ENCODE assay signal across 15 cellular contexts in the genomic region with DNA sequence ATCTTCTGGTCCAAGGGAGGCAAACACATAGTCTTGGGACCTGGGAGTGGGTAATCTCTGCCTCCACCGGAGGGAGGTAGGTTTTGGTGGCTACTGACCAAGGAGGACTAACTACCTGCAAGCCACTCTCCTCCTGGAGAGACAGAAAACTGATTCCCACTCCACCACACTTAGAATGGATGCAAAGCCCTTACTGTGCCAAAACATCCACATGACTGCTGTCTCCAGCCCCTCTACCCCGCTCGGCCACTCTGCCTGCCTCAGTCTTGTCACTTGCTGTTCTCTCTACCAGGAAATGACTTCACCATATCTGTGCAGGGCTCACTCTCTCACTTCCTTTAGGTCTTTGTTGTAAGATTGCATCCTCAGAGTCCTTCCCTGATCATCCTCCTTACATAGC.
DNase-seq lines count a peak whose midpoint lies in the region; ATAC-seq and TF ChIP-seq lines count a peak whose summit lies in the region.
"Had no signal": no experiment of that assay in that cellular context is flagged by ENCODE, and none has a peak within 500 bp of the region (broad histone marks: within the 10 kb centered on the region; RNA-seq: fewer than 3 reads in every experiment).

No MANE protein-coding gene starts in this region.

- peak overlapping the region; percentile 72; the same call in 1 of the 2 replicates for H2AFZ ChIP-seq in GM23338

- DNase-seq in GM23338 (ENCODE audit: low spot score) = no peak
- DNase-seq in activated CD4-positive, alpha-beta T cell treated with anti-CD3 and anti-CD28 coated beads, Interleukin-2, amount 10 ng/mL, durations not matched to agents 24 days and 14 days = peak; percentile 83
- peak; percentile 52 for DNase-seq in activated naive CD4-positive, alpha-beta T cell treated with anti-CD3 and anti-CD28 coated beads, Interleukin-2, amount 10 ng/mL, durations not matched to agents 7 days and 5 days
- peak; percentile 39 for DNase-seq in stimulated activated CD4-positive, alpha-beta T cell treated with anti-CD3 and anti-CD28 coated beads, Interleukin-1b, Interleukin-23, amount 100 ng/mL, for 48 hours
- no peak for DNase-seq in cardiac septum (ENCODE audit: low spot score)
- DNase-seq in NCI-H2029 treated with DMSO at 0.1 percent for 48 hours (lab: John Stamatoyannopoulos, UW) = no peak
- DNase-seq in heart right ventricle = no peak
- no peak for DNase-seq in NCI-H82 treated with DMSO at 0.1 percent for 48 hours (lab: John Stamatoyannopoulos, UW; ENCODE audit: unreplicated experiment)
- DNase-seq: brain microvascular endothelial cell, foreskin melanocyte, NCI-H1048, NCI-H446 treated with DMSO at 0.1 percent for 48 hours, stomach had no signal

- H3K4me1 ChIP-seq in GM23338 (ENCODE audit: insufficient read depth) (no peaks in the 10 kb centered on the region), heart right ventricle (no peaks in the 10 kb centered on the region)
- H3K4me1 ChIP-seq: prostate gland, stomach had no signal

- CTCF ChIA-PET in activated naive CD4-positive, alpha-beta T cell treated with anti-CD3 and anti-CD28 coated beads, Interleukin-2, amount 10 ng/mL, durations not matched to agents 7 days and 5 days (lab: Charles Lee) = no interaction called here

- H3K27me3 ChIP-seq in GM23338 (ENCODE audit: insufficient read depth) (no peaks in the 10 kb centered on the region), heart right ventricle (no peaks in the 10 kb centered on the region)
- H3K27me3 ChIP-seq: brain microvascular endothelial cell, stomach had no signal

- H3K4me1 Mint-ChIP-seq in GM23338 = no peaks in the 10 kb centered on the region; the same call in 2 of the 3 replicates
- H3K4me1 Mint-ChIP-seq in activated CD4-positive, alpha-beta T cell treated with anti-CD3 and anti-CD28 coated beads, Interleukin-2, amount 10 ng/mL, durations not matched to agents 24 days and 14 days = peaks cover 44% of the 10 kb centered on the region
- H3K4me1 Mint-ChIP-seq in activated naive CD4-positive, alpha-beta T cell treated with anti-CD3 and anti-CD28 coated beads, Interleukin-2, amount 10 ng/mL, durations not matched to agents 7 days and 5 days = peaks cover 35% of the 10 kb centered on the region

- 0 out of 2 replicates have a peak, but pooled peaks cover 6% of the 10 kb centered on the region for H3K9me2 ChIP-seq in GM23338 (ENCODE audit: insufficient read depth)

- no peak overlapping the region for H3K27ac ChIP-seq in GM23338 (ENCODE audit: low read depth)
- H3K27ac ChIP-seq in heart right ventricle = peak overlapping the region in 1 of 10 donors; percentile 14
- H3K27ac ChIP-seq: brain microvascular endothelial cell, prostate gland, stomach had no signal

- no peaks in the 10 kb centered on the region for H4K20me1 ChIP-seq in GM23338 (replicated peaks; ENCODE audit: insufficient read depth)

- no peaks in the 10 kb centered on the region for H3K79me2 ChIP-seq in GM23338 (replicated peaks; ENCODE audit: insufficient read depth)

- H3K4me2 ChIP-seq in GM23338 = no peak overlapping the region

- H3K4me3 ChIP-seq in GM23338 (no peak overlapping the region), heart right ventricle (peak overlapping the region in 1 of 10 donors; percentile 29)
- H3K4me3 ChIP-seq: prostate gland, stomach had no signal

- no peak overlapping the region for H3K27ac Mint-ChIP-seq in GM23338
- peak overlapping the region; percentile 94 for H3K27ac Mint-ChIP-seq in activated CD4-positive, alpha-beta T cell treated with anti-CD3 and anti-CD28 coated beads, Interleukin-2, amount 10 ng/mL, durations not matched to agents 24 days and 14 days
- peak overlapping the region; percentile 84 for H3K27ac Mint-ChIP-seq in activated naive CD4-positive, alpha-beta T cell treated with anti-CD3 and anti-CD28 coated beads, Interleukin-2, amount 10 ng/mL, durations not matched to agents 7 days and 5 days

- no peak for TF ChIP-seq CTCF in GM23338 (conservative IDR thresholded peaks at IDR 0.05; ENCODE audit: low read depth in 2 of 2)
- TF ChIP-seq CTCF in heart right ventricle (IDR thresholded peaks at IDR 0.05) = no peak

- H3K36me3 ChIP-seq in GM23338 (ENCODE audit: insufficient read depth) (no peaks in the 10 kb centered on the region), heart right ventricle (no peaks in the 10 kb centered on the region)
- H3K36me3 ChIP-seq: brain microvascular endothelial cell, prostate gland, stomach had no signal

- WGBS in heart right ventricle, 2 donors = 55 to 68% methylated on average over 3 of the region's 3 CpGs

- no peaks in the 10 kb centered on the region; the same call in 2 of the 3 replicates for H3K36me3 Mint-ChIP-seq in GM23338 (ENCODE audit: low read depth)
- peaks cover 28% of the 10 kb centered on the region for H3K36me3 Mint-ChIP-seq in activated CD4-positive, alpha-beta T cell treated with anti-CD3 and anti-CD28 coated beads, Interleukin-2, amount 10 ng/mL, durations not matched to agents 24 days and 14 days (ENCODE audit: low read depth)
- H3K36me3 Mint-ChIP-seq in activated naive CD4-positive, alpha-beta T cell treated with anti-CD3 and anti-CD28 coated beads, Interleukin-2, amount 10 ng/mL, durations not matched to agents 7 days and 5 days = peaks cover 16% of the 10 kb centered on the region

- H3K4me3 Mint-ChIP-seq in GM23338 = no peak overlapping the region
- H3K4me3 Mint-ChIP-seq in activated CD4-positive, alpha-beta T cell treated with anti-CD3 and anti-CD28 coated beads, Interleukin-2, amount 10 ng/mL, durations not matched to agents 24 days and 14 days = peak overlapping the region; percentile 86
- H3K4me3 Mint-ChIP-seq in activated naive CD4-positive, alpha-beta T cell treated with anti-CD3 and anti-CD28 coated beads, Interleukin-2, amount 10 ng/mL, durations not matched to agents 7 days and 5 days = peak overlapping the region; percentile 74

- H3K9me3 Mint-ChIP-seq in GM23338 = no peaks in the 10 kb centered on the region
- H3K9me3 Mint-ChIP-seq in activated CD4-positive, alpha-beta T cell treated with anti-CD3 and anti-CD28 coated beads, Interleukin-2, amount 10 ng/mL, durations not matched to agents 24 days and 14 days = peaks cover 8% of the 10 kb centered on the region
- peaks cover 10% of the 10 kb centered on the region for H3K9me3 Mint-ChIP-seq in activated naive CD4-positive, alpha-beta T cell treated with anti-CD3 and anti-CD28 coated beads, Interleukin-2, amount 10 ng/mL, durations not matched to agents 7 days and 5 days

- H3K9me3 ChIP-seq in heart right ventricle = peaks cover 0 to 12% (median 0%) of the 10 kb centered on the region in 11 donors
- H3K9me3 ChIP-seq: prostate gland, stomach had no signal

- intact Hi-C loops in activated CD4-positive, alpha-beta T cell treated with anti-CD3 and anti-CD28 coated beads, Interleukin-2, amount 10 ng/mL, durations not matched to agents 24 days and 14 days (cut with micrococcal nuclease) = loop anchor here (2.0 kb wide), 2 partner anchors 17 to 245 kb away; no protein-coding TSS in a partner anchor
- intact Hi-C loops in cardiac septum (cut with DNase I) = no loop called here
- intact Hi-C loops in heart right ventricle (cut with DNase I) = no loop called here

- ATAC-seq in GM23338 (no peak), heart right ventricle (no peak)
- ATAC-seq: Panc1 had no signal

- 0 out of 2 replicates have a peak, but pooled peaks cover 3% of the 10 kb centered on the region for H3F3A ChIP-seq in GM23338 (replicated peaks; ENCODE audit: low read depth)

- H3K27me3 Mint-ChIP-seq in GM23338 (ENCODE audit: insufficient read depth, low read depth, poor library complexity) = no peaks in the 10 kb centered on the region
- no peaks in the 10 kb centered on the region for H3K27me3 Mint-ChIP-seq in activated CD4-positive, alpha-beta T cell treated with anti-CD3 and anti-CD28 coated beads, Interleukin-2, amount 10 ng/mL, durations not matched to agents 24 days and 14 days
- no peaks in the 10 kb centered on the region for H3K27me3 Mint-ChIP-seq in activated naive CD4-positive, alpha-beta T cell treated with anti-CD3 and anti-CD28 coated beads, Interleukin-2, amount 10 ng/mL, durations not matched to agents 7 days and 5 days

TF ChIP-seq in GM23338, 12 proteins besides CTCF, POLR2A, EP300 and RAD21 (continues in another document):
- TF ChIP-seq, protein P1, sequence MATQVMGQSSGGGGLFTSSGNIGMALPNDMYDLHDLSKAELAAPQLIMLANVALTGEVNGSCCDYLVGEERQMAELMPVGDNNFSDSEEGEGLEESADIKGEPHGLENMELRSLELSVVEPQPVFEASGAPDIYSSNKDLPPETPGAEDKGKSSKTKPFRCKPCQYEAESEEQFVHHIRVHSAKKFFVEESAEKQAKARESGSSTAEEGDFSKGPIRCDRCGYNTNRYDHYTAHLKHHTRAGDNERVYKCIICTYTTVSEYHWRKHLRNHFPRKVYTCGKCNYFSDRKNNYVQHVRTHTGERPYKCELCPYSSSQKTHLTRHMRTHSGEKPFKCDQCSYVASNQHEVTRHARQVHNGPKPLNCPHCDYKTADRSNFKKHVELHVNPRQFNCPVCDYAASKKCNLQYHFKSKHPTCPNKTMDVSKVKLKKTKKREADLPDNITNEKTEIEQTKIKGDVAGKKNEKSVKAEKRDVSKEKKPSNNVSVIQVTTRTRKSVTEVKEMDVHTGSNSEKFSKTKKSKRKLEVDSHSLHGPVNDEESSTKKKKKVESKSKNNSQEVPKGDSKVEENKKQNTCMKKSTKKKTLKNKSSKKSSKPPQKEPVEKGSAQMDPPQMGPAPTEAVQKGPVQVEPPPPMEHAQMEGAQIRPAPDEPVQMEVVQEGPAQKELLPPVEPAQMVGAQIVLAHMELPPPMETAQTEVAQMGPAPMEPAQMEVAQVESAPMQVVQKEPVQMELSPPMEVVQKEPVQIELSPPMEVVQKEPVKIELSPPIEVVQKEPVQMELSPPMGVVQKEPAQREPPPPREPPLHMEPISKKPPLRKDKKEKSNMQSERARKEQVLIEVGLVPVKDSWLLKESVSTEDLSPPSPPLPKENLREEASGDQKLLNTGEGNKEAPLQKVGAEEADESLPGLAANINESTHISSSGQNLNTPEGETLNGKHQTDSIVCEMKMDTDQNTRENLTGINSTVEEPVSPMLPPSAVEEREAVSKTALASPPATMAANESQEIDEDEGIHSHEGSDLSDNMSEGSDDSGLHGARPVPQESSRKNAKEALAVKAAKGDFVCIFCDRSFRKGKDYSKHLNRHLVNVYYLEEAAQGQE (IDR thresholded peaks at IDR 0.05; ENCODE audit: unreplicated experiment) = no peak
- TF ChIP-seq EZH2 (IDR thresholded peaks at IDR 0.05; ENCODE audit: low read depth, unreplicated experiment) (no peak), NANOG (IDR thresholded peaks at IDR 0.05; ENCODE audit: borderline replicate concordance) (no peak), ZNF114 (CRISPR knock-in tag; IDR thresholded peaks at IDR 0.05) (no peak), EZH2phosphoT487 (IDR thresholded peaks at IDR 0.05; ENCODE audit: unreplicated experiment) (no peak), POLR2AphosphoS5 (IDR thresholded peaks at IDR 0.05; ENCODE audit: low read depth) (no peak)

Comparison
In these comparisons a context has a peak if more than half of its experiments do, and no peak if none do; other contexts are left out.
1. DNase-seq: peak in activated CD4-positive, alpha-beta T cell treated with anti-CD3 and anti-CD28 coated beads, Interleukin-2, amount 10 ng/mL, durations not matched to agents 24 days and 14 days (single experiment), activated naive CD4-positive, alpha-beta T cell treated with anti-CD3 and anti-CD28 coated beads, Interleukin-2, amount 10 ng/mL, durations not matched to agents 7 days and 5 days (single experiment) and stimulated activated CD4-positive, alpha-beta T cell treated with anti-CD3 and anti-CD28 coated beads, Interleukin-1b, Interleukin-23, amount 100 ng/mL, for 48 hours (single experiment); none in GM23338 (single experiment), cardiac septum (single experiment), NCI-H2029 treated with DMSO at 0.1 percent for 48 hours (single experiment), heart right ventricle (0 of 2) and NCI-H82 treated with DMSO at 0.1 percent for 48 hours (single experiment).